ENCODE assay signal across 8 cellular contexts in genomic region chr1:37478451-37478871, GRCh38. TPM values are rescaled to one million over a fixed set of nuclear protein-coding genes. Genes with fewer than 3 reads are reported as not detected.
DNase-seq lines count a peak whose midpoint lies in the region; ATAC-seq and TF ChIP-seq lines count a peak whose summit lies in the region.

No MANE protein-coding gene starts in this region.

- no peaks in the 10 kb centered on the region for H3K36me3 Mint-ChIP-seq in natural killer cell
- H3K36me3 Mint-ChIP-seq in mesothelial cell of epicardium: peaks cover 12% of the 10 kb centered on the region

- H3K27me3 ChIP-seq in PC-3 (ENCODE audit: low read length): no peaks in the 10 kb centered on the region

- peak overlapping the region; percentile 95 for H3K4me3 Mint-ChIP-seq in natural killer cell
- H3K4me3 Mint-ChIP-seq in mesothelial cell of epicardium: no peak overlapping the region

- H3K27ac Mint-ChIP-seq in natural killer cell (peak overlapping the region; percentile 99 to 100), mesothelial cell of epicardium (no peak overlapping the region)

- H3K9me3 ChIP-seq in PC-3 (ENCODE audit: low read length): no peaks in the 10 kb centered on the region

- H3K4me2 ChIP-seq in PC-3 (ENCODE audit: low read length): peak overlapping the region; percentile 100

- H3K9ac ChIP-seq in PC-3 (ENCODE audit: low read length): peak overlapping the region; percentile 89

- no peaks in the 10 kb centered on the region for H3F3A ChIP-seq in PC-3 (ENCODE audit: low read length, unreplicated experiment)

- H3K27me3 Mint-ChIP-seq in natural killer cell (ENCODE audit: low read depth in 2 of 2) (no peaks in the 10 kb centered on the region), mesothelial cell of epicardium (ENCODE audit: low read depth) (peaks cover 4% of the 10 kb centered on the region)

- TF ChIP-seq CTCF in PC-3 (conservative IDR thresholded peaks at IDR 0.05; ENCODE audit: low read depth, low read length) (peak; percentile 36; the same call in 1 of the 2 replicates), astrocyte of the spinal cord (IDR thresholded peaks at IDR 0.05; ENCODE audit: low read depth, low read length) (no peak), natural killer cell (IDR thresholded peaks at IDR 0.05) (no peak), mesothelial cell of epicardium (IDR thresholded peaks at IDR 0.05; ENCODE audit: unreplicated experiment) (no peak)

- no peaks in the 10 kb centered on the region for H3K9me3 Mint-ChIP-seq in natural killer cell
- no peaks in the 10 kb centered on the region for H3K9me3 Mint-ChIP-seq in mesothelial cell of epicardium

- DNase-seq in EH (ENCODE audit: low read depth) (peak; percentile 68), PC-3 (peak; percentile 71), astrocyte of the spinal cord (ENCODE audit: low read depth, low spot score) (peak; percentile 54), natural killer cell (peak; percentile 62), GOT3 (lab: John Stamatoyannopoulos, UW) (no peak), mesothelial cell of epicardium (ENCODE audit: low spot score in 2 of 2, unreplicated experiment in 2 of 2) (no peak)

- in situ Hi-C loops in astrocyte of the spinal cord (cut with HindIII; ENCODE audit: low sequenced_read_pairs): no loop called here

- H2AFZ ChIP-seq in PC-3 (ENCODE audit: low read length): no peak overlapping the region

- no TSS peak for BruUV-seq in PC-3 (replicated peaks; lab: Mats Ljungman, UMichigan)

- peaks cover 55% of the 10 kb centered on the region for H3K4me1 ChIP-seq in PC-3 (ENCODE audit: insufficient read depth, low read length)

- ATAC-seq in PC-3 (peak; percentile 2), natural killer cell (peak; percentile 19 to 36 (median 32)), GM21390 (IDR thresholded peaks at IDR 0.05; ENCODE audit: unreplicated experiment) (no peak), esophagus mucosa (no peak)

- peaks cover 83% of the 10 kb centered on the region for H3K79me2 ChIP-seq in PC-3 (ENCODE audit: low read length)

- CTCF ChIA-PET in PC-3 (lab: Charles Lee): interaction anchor here (0.7 to 1.5 kb wide), 2 partner anchors 9 to 140 kb away, joined by 4 to 16 read pairs; no protein-coding TSS in a partner anchor

- POLR2A ChIA-PET in PC-3 (lab: Charles Lee; ENCODE audit: unreplicated experiment): interaction anchor here (0.6 to 0.7 kb wide), 2 partner anchors 329 to 1078 kb away, joined by 3 to 14 read pairs; partner anchors contain the start of genes C1orf122 and YRDC

- intact Hi-C loops in PC-3 (cut with micrococcal nuclease) (loop anchor here (2.0 to 5.0 kb wide), 2 partner anchors 36 to 59 kb away; partner anchors contain the start of gene MEAF6), natural killer cell (cut with micrococcal nuclease) (loop anchor here (2.0 to 10.0 kb wide), 4 partner anchors 36 to 1328 kb away; partner anchors contain the start of genes CDCA8, FHL3 and MEAF6)

- peaks cover 16% of the 10 kb centered on the region for H4K20me1 ChIP-seq in PC-3 (ENCODE audit: low read length)

- peaks cover 46% of the 10 kb centered on the region for H3K36me3 ChIP-seq in PC-3 (ENCODE audit: low read depth, low read length)

- peak overlapping the region; percentile 71 for H3K4me3 ChIP-seq in PC-3 (ENCODE audit: low read length)
- peak overlapping the region; percentile 29 for H3K4me3 ChIP-seq in astrocyte of the spinal cord (ENCODE audit: low read depth, low read length)

- H3K9me2 ChIP-seq in PC-3 (replicated peaks; ENCODE audit: low read length): no peaks in the 10 kb centered on the region

- H3K4me1 Mint-ChIP-seq in natural killer cell (peaks cover 69 to 79% of the 10 kb centered on the region in 2 donors), mesothelial cell of epicardium (peaks cover 41% of the 10 kb centered on the region)

- peak overlapping the region; percentile 97 for H3K27ac ChIP-seq in PC-3 (ENCODE audit: low read length)

RNA-seq across cellular contexts. Expression of gene ZC3H12A, which starts 4.1 kb away (rescaled TPM):
- total RNA-seq in PC-3 (2014; rRNA removed) (45.3 and 65.1 TPM in 2 replicates), natural killer cell (100 to 1,000 TPM; 219 to 366 (median 289) TPM), esophagus mucosa (43.6 TPM), mesothelial cell of epicardium (8.9 to 11.1 TPM (median 9.2 TPM) in 3 replicates)

RNA-seq across cellular contexts. Expression of gene MEAF6, which starts 36.1 kb away (rescaled TPM):
- total RNA-seq in PC-3 (2014; rRNA removed): 87.0 and 90.9 TPM in 2 replicates
- total RNA-seq in natural killer cell: 10 to 100 TPM; 63.9 to 78.7 (median 69.0) TPM
- total RNA-seq in esophagus mucosa: 32.7 TPM
- total RNA-seq in mesothelial cell of epicardium: 58.2 to 58.7 TPM (median 58.4 TPM) in 3 replicates

Comparison
In these comparisons a context has a peak if more than half of its experiments do, and no peak if none do; other contexts are left out.
1. DNase-seq: peak in EH (single experiment), PC-3 (single experiment), astrocyte of the spinal cord (single experiment) and natural killer cell (single experiment); none in GOT3 (single experiment) and mesothelial cell of epicardium (0 of 2).
2. ATAC-seq: peak in PC-3 (single experiment) and natural killer cell (3 of 3); none in GM21390 (single experiment) and esophagus mucosa (single experiment).